8 cellular contexts compared by ENCODE assay signal in genomic region chr7:92813390-92814024, GRCh38. TPM values are rescaled to one million over a fixed set of nuclear protein-coding genes. Genes with fewer than 3 reads are reported as not detected.
A peak's percentile ranks its signal among the peaks of the same experiment; 100 is the strongest.
DNase-seq lines count a peak whose midpoint lies in the region; ATAC-seq and TF ChIP-seq lines count a peak whose summit lies in the region.

No MANE protein-coding gene starts in this region.

- TF ChIP-seq CTCF in GM10248 (IDR thresholded peaks at IDR 0.05; ENCODE audit: control extremely low read depth, extremely low read depth, low read depth, missing control alignments) (no peak), testis (IDR thresholded peaks at IDR 0.05) (no peak)

- peak overlapping the region; percentile 57 for H3K4me3 Mint-ChIP-seq in activated naive CD4-positive, alpha-beta T cell treated with anti-CD3 and anti-CD28 coated beads, Interleukin-2, amount 10 ng/mL, durations not matched to agents 7 days and 5 days

- no peak overlapping the region for H3K4me3 ChIP-seq in HAP-1
- no peak overlapping the region for H3K4me3 ChIP-seq in testis

- H3K36me3 ChIP-seq in HAP-1 (replicated peaks) (no peaks in the 10 kb centered on the region), testis (ENCODE audit: low read depth, missing control alignments) (no peaks in the 10 kb centered on the region)

- H3K27me3 ChIP-seq in HAP-1 (ENCODE audit: low read depth) (no peaks in the 10 kb centered on the region), testis (no peaks in the 10 kb centered on the region)

- H3K9me3 ChIP-seq in HAP-1, result 0 out of 2 replicates have a peak, but pooled peaks cover 3% of the 10 kb centered on the region
- H3K9me3 ChIP-seq in testis, result no peaks in the 10 kb centered on the region

- ATAC-seq in GM21390 (IDR thresholded peaks at IDR 0.05; ENCODE audit: unreplicated experiment) (peak; percentile 56), HG03571 (IDR thresholded peaks at IDR 0.05; ENCODE audit: unreplicated experiment) (peak; percentile 39)
- peak; percentile 83 for ATAC-seq in stimulated activated naive CD8-positive, alpha-beta T cell treated with anti-CD3 and anti-CD28 coated beads, Interleukin-15, Interleukin-2, amounts not matched to agents 100 U/mL and 50 U/mL, for 24 hours

- peaks cover 83% of the 10 kb centered on the region for H3K4me1 Mint-ChIP-seq in activated naive CD4-positive, alpha-beta T cell treated with anti-CD3 and anti-CD28 coated beads, Interleukin-2, amount 10 ng/mL, durations not matched to agents 7 days and 5 days

- peak overlapping the region; percentile 93 for H3K27ac Mint-ChIP-seq in activated naive CD4-positive, alpha-beta T cell treated with anti-CD3 and anti-CD28 coated beads, Interleukin-2, amount 10 ng/mL, durations not matched to agents 7 days and 5 days

- DNase-seq in GM10248 (ENCODE audit: extremely low spot score) (peak; percentile 27), HAP-1 (ENCODE audit: low spot score in 2 of 2) (no peak), testis (no peak), C1 segment of cervical spinal cord (lab: John Stamatoyannopoulos, UW) (no peak)
- peak; percentile 25 for DNase-seq in activated naive CD4-positive, alpha-beta T cell treated with anti-CD3 and anti-CD28 coated beads, Interleukin-2, amount 10 ng/mL, durations not matched to agents 7 days and 5 days
- DNase-seq in stimulated activated naive CD8-positive, alpha-beta T cell treated with anti-CD3 and anti-CD28 coated beads, Interleukin-15, Interleukin-2, amounts not matched to agents 100 U/mL and 50 U/mL, for 24 hours, result no peak

- H3K27ac ChIP-seq in testis, result no peak overlapping the region

- 45 to 54% methylated on average over 4 of the region's 4 CpGs for WGBS in testis, 2 donors

- CTCF ChIA-PET in GM10248 (lab: Yijun Ruan, JAX), result interaction anchor here (0.9 to 3.6 kb wide), 5 partner anchors 11 to 30 kb away, joined by 3 to 24 read pairs (median 8); no protein-coding TSS in a partner anchor
- CTCF ChIA-PET in activated naive CD4-positive, alpha-beta T cell treated with anti-CD3 and anti-CD28 coated beads, Interleukin-2, amount 10 ng/mL, durations not matched to agents 7 days and 5 days (lab: Charles Lee), result interaction anchor here (0.9 to 2.3 kb wide), 3 partner anchors 18 to 192 kb away, joined by 3 to 19 read pairs (median 4); no protein-coding TSS in a partner anchor

- H3K4me1 ChIP-seq in HAP-1 (peaks cover 23% of the 10 kb centered on the region), testis (peaks cover 12% of the 10 kb centered on the region)

- POLR2A ChIA-PET in GM10248 (lab: Yijun Ruan, JAX), result interaction anchor here (0.9 kb wide), 1 partner anchor 20 kb away, joined by 3 read pairs; no protein-coding TSS in a partner anchor

- peaks cover 14% of the 10 kb centered on the region for H3K9me3 Mint-ChIP-seq in activated naive CD4-positive, alpha-beta T cell treated with anti-CD3 and anti-CD28 coated beads, Interleukin-2, amount 10 ng/mL, durations not matched to agents 7 days and 5 days

- H3K27me3 Mint-ChIP-seq in activated naive CD4-positive, alpha-beta T cell treated with anti-CD3 and anti-CD28 coated beads, Interleukin-2, amount 10 ng/mL, durations not matched to agents 7 days and 5 days, result no peaks in the 10 kb centered on the region

- TF ChIP-seq POLR2A in testis (IDR thresholded peaks at IDR 0.05), result no peak

- H3K36me3 Mint-ChIP-seq in activated naive CD4-positive, alpha-beta T cell treated with anti-CD3 and anti-CD28 coated beads, Interleukin-2, amount 10 ng/mL, durations not matched to agents 7 days and 5 days, result peaks cover 52% of the 10 kb centered on the region

- in situ Hi-C loops in HAP-1 (cut with MboI; ENCODE audit: low sequenced_read_pairs), result no loop called here

- intact Hi-C loops in testis (cut with DNase I; ENCODE audit: low total_unique reads), result no loop called here

RNA-seq across cellular contexts. Expression of gene CDK6, which starts 22.9 kb away (rescaled TPM):
- 10 to 100 TPM; 22.8 to 31.6 TPM for total RNA-seq in testis
- polyA plus RNA-seq in testis (ENCODE audit: insufficient read depth, low read depth, low replicate concordance), result 21.1 TPM

Comparison
In these comparisons a context has a peak if more than half of its experiments do, and no peak if none do; other contexts are left out.
1. DNase-seq: peak in GM10248 (single experiment) and activated naive CD4-positive, alpha-beta T cell treated with anti-CD3 and anti-CD28 coated beads, Interleukin-2, amount 10 ng/mL, durations not matched to agents 7 days and 5 days (single experiment); none in stimulated activated naive CD8-positive, alpha-beta T cell treated with anti-CD3 and anti-CD28 coated beads, Interleukin-15, Interleukin-2, amounts not matched to agents 100 U/mL and 50 U/mL, for 24 hours (single experiment), HAP-1 (0 of 2), testis (single experiment) and C1 segment of cervical spinal cord (0 of 14).
2. Peak in every context shown above with its lines, with median percentiles within 50 percentile points of each other: ATAC-seq.